Comparison of ENCODE assay signal across 1 cellular context in the genomic region with DNA sequence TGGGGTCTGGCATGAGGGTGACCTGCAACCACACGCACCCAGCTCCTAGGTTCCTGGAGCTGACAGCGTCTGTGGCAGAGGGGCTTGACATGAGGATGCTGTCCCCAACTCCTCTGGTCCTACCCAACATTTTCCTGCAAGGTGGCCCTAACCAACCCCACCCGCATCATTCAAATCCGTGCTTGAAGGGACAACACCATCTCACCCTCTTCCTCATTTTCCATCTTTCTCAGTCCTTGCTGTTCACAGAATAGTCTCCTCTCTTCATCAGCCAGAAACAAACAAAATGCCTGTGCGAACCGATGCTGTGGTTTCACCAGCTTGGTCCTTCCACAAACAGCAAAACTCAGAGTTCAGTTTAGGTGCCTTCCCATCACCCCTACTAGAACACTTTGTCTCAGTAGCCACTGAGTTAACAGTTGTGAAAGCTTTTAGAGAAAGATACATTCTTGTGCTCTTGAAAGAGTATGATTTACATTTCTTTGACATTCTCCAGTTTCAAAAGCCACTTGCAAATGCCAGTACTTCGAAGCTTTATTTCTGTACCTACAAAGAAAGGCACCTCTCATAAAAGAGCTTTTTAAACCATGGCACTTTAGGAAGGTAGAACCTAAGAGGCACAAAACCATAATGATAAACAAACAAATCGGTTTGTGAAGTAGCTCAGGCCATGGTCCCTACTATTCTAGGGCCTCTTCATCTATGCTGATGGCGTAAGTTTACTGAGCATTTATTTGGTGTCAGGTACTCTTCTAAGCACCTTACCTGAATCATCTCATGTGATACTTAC.
TF ChIP-seq lines count a peak whose summit lies in the region.

No MANE protein-coding gene starts in this region.

TF ChIP-seq in GM23338, 12 proteins besides CTCF, POLR2A, EP300 and RAD21 (continued from another document):
- TF ChIP-seq, protein P1, sequence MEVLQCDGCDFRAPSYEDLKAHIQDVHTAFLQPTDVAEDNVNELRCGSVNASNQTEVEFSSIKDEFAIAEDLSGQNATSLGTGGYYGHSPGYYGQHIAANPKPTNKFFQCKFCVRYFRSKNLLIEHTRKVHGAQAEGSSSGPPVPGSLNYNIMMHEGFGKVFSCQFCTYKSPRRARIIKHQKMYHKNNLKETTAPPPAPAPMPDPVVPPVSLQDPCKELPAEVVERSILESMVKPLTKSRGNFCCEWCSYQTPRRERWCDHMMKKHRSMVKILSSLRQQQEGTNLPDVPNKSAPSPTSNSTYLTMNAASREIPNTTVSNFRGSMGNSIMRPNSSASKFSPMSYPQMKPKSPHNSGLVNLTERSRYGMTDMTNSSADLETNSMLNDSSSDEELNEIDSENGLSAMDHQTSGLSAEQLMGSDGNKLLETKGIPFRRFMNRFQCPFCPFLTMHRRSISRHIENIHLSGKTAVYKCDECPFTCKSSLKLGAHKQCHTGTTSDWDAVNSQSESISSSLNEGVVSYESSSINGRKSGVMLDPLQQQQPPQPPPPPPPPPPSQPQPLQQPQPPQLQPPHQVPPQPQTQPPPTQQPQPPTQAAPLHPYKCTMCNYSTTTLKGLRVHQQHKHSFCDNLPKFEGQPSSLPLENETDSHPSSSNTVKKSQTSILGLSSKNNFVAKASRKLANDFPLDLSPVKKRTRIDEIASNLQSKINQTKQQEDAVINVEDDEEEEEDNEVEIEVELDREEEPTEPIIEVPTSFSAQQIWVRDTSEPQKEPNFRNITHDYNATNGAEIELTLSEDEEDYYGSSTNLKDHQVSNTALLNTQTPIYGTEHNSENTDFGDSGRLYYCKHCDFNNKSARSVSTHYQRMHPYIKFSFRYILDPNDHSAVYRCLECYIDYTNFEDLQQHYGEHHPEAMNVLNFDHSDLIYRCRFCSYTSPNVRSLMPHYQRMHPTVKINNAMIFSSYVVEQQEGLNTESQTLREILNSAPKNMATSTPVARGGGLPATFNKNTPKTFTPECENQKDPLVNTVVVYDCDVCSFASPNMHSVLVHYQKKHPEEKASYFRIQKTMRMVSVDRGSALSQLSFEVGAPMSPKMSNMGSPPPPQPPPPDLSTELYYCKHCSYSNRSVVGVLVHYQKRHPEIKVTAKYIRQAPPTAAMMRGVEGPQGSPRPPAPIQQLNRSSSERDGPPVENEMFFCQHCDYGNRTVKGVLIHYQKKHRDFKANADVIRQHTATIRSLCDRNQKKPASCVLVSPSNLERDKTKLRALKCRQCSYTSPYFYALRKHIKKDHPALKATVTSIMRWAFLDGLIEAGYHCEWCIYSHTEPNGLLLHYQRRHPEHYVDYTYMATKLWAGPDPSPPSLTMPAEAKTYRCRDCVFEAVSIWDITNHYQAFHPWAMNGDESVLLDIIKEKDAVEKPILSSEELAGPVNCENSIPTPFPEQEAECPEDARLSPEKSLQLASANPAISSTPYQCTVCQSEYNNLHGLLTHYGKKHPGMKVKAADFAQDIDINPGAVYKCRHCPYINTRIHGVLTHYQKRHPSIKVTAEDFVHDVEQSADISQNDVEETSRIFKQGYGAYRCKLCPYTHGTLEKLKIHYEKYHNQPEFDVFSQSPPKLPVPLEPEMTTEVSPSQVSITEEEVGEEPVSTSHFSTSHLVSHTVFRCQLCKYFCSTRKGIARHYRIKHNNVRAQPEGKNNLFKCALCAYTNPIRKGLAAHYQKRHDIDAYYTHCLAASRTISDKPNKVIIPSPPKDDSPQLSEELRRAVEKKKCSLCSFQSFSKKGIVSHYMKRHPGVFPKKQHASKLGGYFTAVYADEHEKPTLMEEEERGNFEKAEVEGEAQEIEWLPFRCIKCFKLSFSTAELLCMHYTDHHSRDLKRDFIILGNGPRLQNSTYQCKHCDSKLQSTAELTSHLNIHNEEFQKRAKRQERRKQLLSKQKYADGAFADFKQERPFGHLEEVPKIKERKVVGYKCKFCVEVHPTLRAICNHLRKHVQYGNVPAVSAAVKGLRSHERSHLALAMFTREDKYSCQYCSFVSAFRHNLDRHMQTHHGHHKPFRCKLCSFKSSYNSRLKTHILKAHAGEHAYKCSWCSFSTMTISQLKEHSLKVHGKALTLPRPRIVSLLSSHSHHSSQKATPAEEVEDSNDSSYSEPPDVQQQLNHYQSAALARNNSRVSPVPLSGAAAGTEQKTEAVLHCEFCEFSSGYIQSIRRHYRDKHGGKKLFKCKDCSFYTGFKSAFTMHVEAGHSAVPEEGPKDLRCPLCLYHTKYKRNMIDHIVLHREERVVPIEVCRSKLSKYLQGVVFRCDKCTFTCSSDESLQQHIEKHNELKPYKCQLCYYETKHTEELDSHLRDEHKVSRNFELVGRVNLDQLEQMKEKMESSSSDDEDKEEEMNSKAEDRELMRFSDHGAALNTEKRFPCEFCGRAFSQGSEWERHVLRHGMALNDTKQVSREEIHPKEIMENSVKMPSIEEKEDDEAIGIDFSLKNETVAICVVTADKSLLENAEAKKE (CRISPR knock-in tag; IDR thresholded peaks at IDR 0.05), result no peak
- TF ChIP-seq NANOG (IDR thresholded peaks at IDR 0.05; ENCODE audit: borderline replicate concordance), result 0 out of 2 replicates have a peak, but pooled peaks have one; percentile 10
